21 cellular contexts compared by ENCODE assay signal in genomic region chr7:32681174-32681518, GRCh38.
"Had no signal": no experiment of that assay in that cellular context is flagged by ENCODE, and none has a peak within 500 bp of the region (broad histone marks: within the 10 kb centered on the region; RNA-seq: fewer than 3 reads in every experiment).

No MANE protein-coding gene starts in this region.

- H3K36me3 Mint-ChIP-seq: activated naive CD4-positive, alpha-beta T cell treated with anti-CD3 and anti-CD28 coated beads, Interleukin-2, amount 50 U/mL, for 24 hours had no signal

- H3K9me3 Mint-ChIP-seq: activated CD4-positive, alpha-beta memory T cell treated with anti-CD3 and anti-CD28 coated beads, Interleukin-2, amount 10 ng/mL, durations not matched to agents 7 days and 5 days; activated naive CD4-positive, alpha-beta T cell treated with anti-CD3 and anti-CD28 coated beads, Interleukin-2, amount 50 U/mL, for 24 hours had no signal

- ATAC-seq: activated CD4-positive, alpha-beta T cell treated with anti-CD3 and anti-CD28 coated beads for 36 hours; body of pancreas; lower lobe of right lung; sciatic nerve; T-helper 17 cell had no signal

- H3K27ac Mint-ChIP-seq: activated CD4-positive, alpha-beta memory T cell treated with anti-CD3 and anti-CD28 coated beads, Interleukin-2, amount 10 ng/mL, durations not matched to agents 7 days and 5 days; activated CD4-positive, alpha-beta T cell treated with anti-CD3 and anti-CD28 coated beads for 36 hours; activated naive CD4-positive, alpha-beta T cell treated with anti-CD3 and anti-CD28 coated beads, Interleukin-2, amount 50 U/mL, for 24 hours; T-helper 17 cell had no signal

- H3K36me3 ChIP-seq: colonic mucosa, lower lobe of right lung, uterus, WERI-Rb-1 had no signal

- H3K4me3 ChIP-seq: body of pancreas, colonic mucosa, esophagus muscularis mucosa, lower lobe of right lung, uterus had no signal

- H3K27ac ChIP-seq: body of pancreas, colonic mucosa, esophagus muscularis mucosa, lower lobe of right lung, uterus, WERI-Rb-1 had no signal

- H3K9me3 ChIP-seq: body of pancreas, colonic mucosa, esophagus muscularis mucosa, lower lobe of right lung, uterus had no signal

- H3K4me1 Mint-ChIP-seq: activated naive CD4-positive, alpha-beta T cell treated with anti-CD3 and anti-CD28 coated beads, Interleukin-2, amount 50 U/mL, for 24 hours; neural crest cell; T-helper 17 cell had no signal

- H3K27me3 ChIP-seq: body of pancreas, colonic mucosa, esophagus muscularis mucosa, uterus had no signal

- H3K4me1 ChIP-seq: colonic mucosa, esophagus muscularis mucosa, lower lobe of right lung, uterus had no signal

- DNase-seq: activated CD4-positive, alpha-beta memory T cell treated with anti-CD3 and anti-CD28 coated beads, Interleukin-2, amount 10 ng/mL, durations not matched to agents 7 days and 5 days; activated CD4-positive, alpha-beta T cell treated with anti-CD3 and anti-CD28 coated beads for 36 hours; activated CD8-positive, alpha-beta memory T cell treated with anti-CD3 and anti-CD28 coated beads, Interleukin-2, amount 50 U/mL, for 4 hours; activated effector memory CD4-positive, alpha-beta T cell treated with anti-CD3 and anti-CD28 coated beads, Interleukin-2, amount 50 U/mL, for 16 hours; activated T-cell treated with anti-CD3 and anti-CD28 coated beads, Interleukin-2, amount 50 U/mL, for 48 hours; amniotic stem cell; central memory CD4-positive, alpha-beta T cell; glutamatergic neuron; left cardiac atrium; lower lobe of right lung; midbrain; stimulated activated CD4-positive, alpha-beta T cell treated with anti-CD3 and anti-CD28 coated beads, Interleukin-2, amount 100 ng/mL, for 24 hours; T-helper 17 cell; uterus; WERI-Rb-1 had no signal

- H3K4me3 Mint-ChIP-seq: activated CD4-positive, alpha-beta memory T cell treated with anti-CD3 and anti-CD28 coated beads, Interleukin-2, amount 10 ng/mL, durations not matched to agents 7 days and 5 days; activated CD4-positive, alpha-beta T cell treated with anti-CD3 and anti-CD28 coated beads for 36 hours; activated naive CD4-positive, alpha-beta T cell treated with anti-CD3 and anti-CD28 coated beads, Interleukin-2, amount 50 U/mL, for 24 hours; neural crest cell; T-helper 17 cell had no signal
